ENCODE assay signal across 18 cellular contexts in genomic region chr14:35594616-35595015, GRCh38.
DNase-seq lines count a peak whose midpoint lies in the region; ATAC-seq, FAIRE-seq and TF ChIP-seq lines count a peak whose summit lies in the region.
"Had no signal": no experiment of that assay in that cellular context is flagged by ENCODE, and none has a peak within 500 bp of the region (broad histone marks: within the 10 kb centered on the region; RNA-seq: fewer than 3 reads in every experiment).

No MANE protein-coding gene starts in this region.

- no peak overlapping the region for H2BK20ac ChIP-seq in IMR-90 (ENCODE audit: low read depth, low read length)

- no peak for TF ChIP-seq CTCF in IMR-90 (conservative IDR thresholded peaks at IDR 0.05; ENCODE audit: low read depth, low read length)
- TF ChIP-seq CTCF in astrocyte (IDR thresholded peaks at IDR 0.05; ENCODE audit: insufficient read depth, low read depth, low read length): no peak

- no peak for ATAC-seq in IMR-90 (ENCODE audit: low read depth)
- no peak for ATAC-seq in HG03378 (IDR thresholded peaks at IDR 0.05; ENCODE audit: unreplicated experiment)

- H2AK5ac ChIP-seq in IMR-90 (ENCODE audit: low read depth, low read length): no peak overlapping the region

- no peaks in the 10 kb centered on the region for H3K9me3 ChIP-seq in IMR-90 (ENCODE audit: control insufficient read depth, insufficient read depth, low read length)
- H3K9me3 ChIP-seq in astrocyte (ENCODE audit: insufficient read depth, low read depth, low read length): no peaks in the 10 kb centered on the region
- H3K9me3 ChIP-seq in HAP-1: no peaks in the 10 kb centered on the region
- H3K9me3 ChIP-seq: BE2C had no signal

- 0 out of 4 replicates have a peak, but pooled peaks cover 0 to 2% of the 10 kb centered on the region in 2 experiments for H3K79me1 ChIP-seq in IMR-90 (ENCODE audit: low read depth in 1 of 2, low read length in 2 of 2)

- H3K4me2 ChIP-seq in IMR-90 (ENCODE audit: low read depth, low read length): no peak overlapping the region
- H3K4me2 ChIP-seq in astrocyte (ENCODE audit: low read length): no peak overlapping the region

- H3K4me3 Mint-ChIP-seq in astrocyte (ENCODE audit: unreplicated experiment): no peak overlapping the region
- H3K4me3 Mint-ChIP-seq: CD4-positive, CD25-positive, alpha-beta regulatory T cell; CD8-positive, alpha-beta memory T cell; H9; IgD-negative memory B cell had no signal

- H3K9ac ChIP-seq in IMR-90 (ENCODE audit: low read depth, low read length): no peak overlapping the region
- no peak overlapping the region for H3K9ac ChIP-seq in astrocyte (ENCODE audit: low read length)

- no peaks in the 10 kb centered on the region for H3K27me3 Mint-ChIP-seq in astrocyte (ENCODE audit: low read depth, unreplicated experiment)
- H3K27me3 Mint-ChIP-seq: CD4-positive, CD25-positive, alpha-beta regulatory T cell; CD8-positive, alpha-beta memory T cell; IgD-negative memory B cell had no signal

- H3K23ac ChIP-seq in IMR-90 (ENCODE audit: low read depth, low read length): no peak overlapping the region

- CTCF ChIA-PET in IMR-90 (lab: Yijun Ruan, JAX): no interaction called here

- H3K4me3 ChIP-seq in IMR-90 (ENCODE audit: insufficient read depth, low read depth, low read length): no peak overlapping the region
- no peak overlapping the region for H3K4me3 ChIP-seq in astrocyte (ENCODE audit: insufficient read depth, low read depth, low read length)
- H3K4me3 ChIP-seq in HAP-1: no peak overlapping the region

- H4K20me1 ChIP-seq in IMR-90 (ENCODE audit: insufficient read depth, low read length) (no peaks in the 10 kb centered on the region), astrocyte (ENCODE audit: insufficient read depth, low read length) (no peaks in the 10 kb centered on the region)

- peak; percentile 25 for DNase-seq in IMR-90
- DNase-seq in astrocyte (ENCODE audit: low read depth): peak; percentile 46
- DNase-seq in dermis blood vessel endothelial cell: peak; percentile 40
- peak; percentile 57 for DNase-seq in iris pigment epithelial cell (ENCODE audit: low read depth)
- DNase-seq in HAP-1 (ENCODE audit: low spot score in 2 of 2): no peak
- no peak for DNase-seq in activated T-cell treated with anti-CD3 and anti-CD28 coated beads, Interleukin-2, amount 50 U/mL, for 1 hour
- DNase-seq: BE2C; C1 segment of cervical spinal cord; CD4-positive, CD25-positive, alpha-beta regulatory T cell; CD8-positive, alpha-beta memory T cell; COR-L47; H9 had no signal

- no peak overlapping the region for H2BK5ac ChIP-seq in IMR-90 (ENCODE audit: low read depth, low read length, poor library complexity, severe bottlenecking)

- H3K14ac ChIP-seq in IMR-90 (replicated peaks; ENCODE audit: low read depth, low read length): no peak overlapping the region

- H3K56ac ChIP-seq in IMR-90 (ENCODE audit: extremely low read depth, insufficient read depth, low read length): no peak overlapping the region

- peaks cover 8% of the 10 kb centered on the region for H3K36me3 Mint-ChIP-seq in astrocyte (ENCODE audit: low read depth, unreplicated experiment)

- no peaks in the 10 kb centered on the region for H3K4me1 Mint-ChIP-seq in astrocyte (ENCODE audit: low read depth, unreplicated experiment)
- H3K4me1 Mint-ChIP-seq: H9 had no signal

- dilution Hi-C loops in IMR-90 (cut with HindIII; ENCODE audit: low sequenced_read_pairs, unreplicated experiment): no loop called here

- H4K8ac ChIP-seq in IMR-90 (ENCODE audit: low read depth in 2 of 2, low read length in 2 of 2): no peak overlapping the region

- TF ChIP-seq POLR2A in IMR-90 (IDR thresholded peaks at IDR 0.05; ENCODE audit: low read depth, low read length): no peak

- H2AFZ ChIP-seq in IMR-90 (replicated peaks; ENCODE audit: low read length, poor library complexity): no peak overlapping the region
- H2AFZ ChIP-seq in astrocyte (ENCODE audit: low read depth, low read length): no peak overlapping the region

- H3K4ac ChIP-seq in IMR-90 (ENCODE audit: low read depth, low read length): no peak overlapping the region

- H2BK120ac ChIP-seq in IMR-90 (ENCODE audit: low read depth, low read length): no peak overlapping the region

- no peaks in the 10 kb centered on the region for H3K79me2 ChIP-seq in astrocyte (ENCODE audit: insufficient read depth, low read length)

- no peak overlapping the region for H2AK9ac ChIP-seq in IMR-90 (replicated peaks; ENCODE audit: low read depth, low read length, poor library complexity)

- no peaks in the 10 kb centered on the region for H3K9me3 Mint-ChIP-seq in astrocyte (ENCODE audit: unreplicated experiment)
- H3K9me3 Mint-ChIP-seq: CD8-positive, alpha-beta memory T cell; H9 had no signal

- H3K27ac Mint-ChIP-seq in astrocyte (ENCODE audit: unreplicated experiment): no peak overlapping the region
- H3K27ac Mint-ChIP-seq: CD4-positive, CD25-positive, alpha-beta regulatory T cell; CD8-positive, alpha-beta memory T cell; H9; IgD-negative memory B cell had no signal

- no peak overlapping the region for H2BK15ac ChIP-seq in IMR-90 (ENCODE audit: low read depth, low read length)

- H3K27ac ChIP-seq in IMR-90 (ENCODE audit: insufficient read depth, low read length): no peak overlapping the region
- H3K27ac ChIP-seq in astrocyte (ENCODE audit: low read depth, low read length): no peak overlapping the region
- H3K27ac ChIP-seq: HL-60 had no signal

- H3K27me3 ChIP-seq in IMR-90 (ENCODE audit: control insufficient read depth, insufficient read depth, low read length) (no peaks in the 10 kb centered on the region), astrocyte (ENCODE audit: insufficient read depth, low read length) (no peaks in the 10 kb centered on the region), HAP-1 (ENCODE audit: low read depth) (no peaks in the 10 kb centered on the region)
- H3K27me3 ChIP-seq: BE2C had no signal

- TF ChIP-seq RAD21 in IMR-90 (IDR thresholded peaks at IDR 0.05; ENCODE audit: low read length): no peak

- no TSS peak for BruUV-seq in IMR-90 (replicated peaks; lab: Mats Ljungman, UMichigan)

- H3K18ac ChIP-seq in IMR-90 (ENCODE audit: low read depth, low read length): no peak overlapping the region

- no CpG with 5 or more reads among the region's 2 CpGs for WGBS in IMR-90 (ENCODE audit: extremely low coverage in 2 of 2, insufficient read length in 1 of 2), 2 experiments

- no peak for FAIRE-seq in astrocyte (lab: Jason Lieb, UNC)
- FAIRE-seq: G401.6, GM12891, GM19239 had no signal

- intact Hi-C loops in IMR-90 (cut with micrococcal nuclease): no loop called here

- H4K91ac ChIP-seq in IMR-90 (ENCODE audit: insufficient read depth, low read depth, low read length): no peak overlapping the region

- H3K36me3 ChIP-seq in IMR-90 (ENCODE audit: control insufficient read depth, insufficient read depth, low read length): no peaks in the 10 kb centered on the region
- H3K36me3 ChIP-seq in astrocyte (ENCODE audit: insufficient read depth, low read length): no peaks in the 10 kb centered on the region
- H3K36me3 ChIP-seq in HAP-1 (replicated peaks): no peaks in the 10 kb centered on the region

- H3K9me1 ChIP-seq in IMR-90 (ENCODE audit: insufficient read depth, low read length): peaks cover 4% of the 10 kb centered on the region; the same call in 1 of the 2 replicates

- in situ Hi-C loops in IMR-90 (cut with MboI; ENCODE audit: low sequenced_read_pairs): no loop called here
- in situ Hi-C loops in HAP-1 (cut with MboI; ENCODE audit: low sequenced_read_pairs): no loop called here

- H3K4me1 ChIP-seq in IMR-90 (ENCODE audit: control insufficient read depth, insufficient read depth, low read length): no peaks in the 10 kb centered on the region
- H3K4me1 ChIP-seq in astrocyte (ENCODE audit: insufficient read depth, low read length): no peaks in the 10 kb centered on the region
- H3K4me1 ChIP-seq in HAP-1: no peaks in the 10 kb centered on the region
- H3K4me1 ChIP-seq: BE2C had no signal

- POLR2A ChIA-PET in IMR-90 (lab: Charles Lee; ENCODE audit: unreplicated experiment): no interaction called here

- no peak overlapping the region for H4K5ac ChIP-seq in IMR-90 (ENCODE audit: low read depth, low read length)

TF ChIP-seq in IMR-90, 13 proteins besides CTCF, POLR2A, EP300 and RAD21:
- TF ChIP-seq SMC3 (IDR thresholded peaks at IDR 0.05; ENCODE audit: low read depth, low read length): no peak
- no peak for TF ChIP-seq CHD1 (IDR thresholded peaks at IDR 0.05; ENCODE audit: low read depth, low read length)
- no peak for TF ChIP-seq BHLHE40 (IDR thresholded peaks at IDR 0.05; ENCODE audit: low read depth, low read length)
- no peak for TF ChIP-seq CEBPB (IDR thresholded peaks at IDR 0.05; ENCODE audit: low read depth, low read length)
- no peak for TF ChIP-seq MAZ (IDR thresholded peaks at IDR 0.05; ENCODE audit: borderline replicate concordance, low read depth, low read length)
- TF ChIP-seq USF2 (IDR thresholded peaks at IDR 0.05; ENCODE audit: low read depth, low read length): no peak
- no peak for TF ChIP-seq RCOR1 (IDR thresholded peaks at IDR 0.05; ENCODE audit: insufficient replicate concordance, low read length)
- TF ChIP-seq MXI1 (IDR thresholded peaks at IDR 0.05; ENCODE audit: borderline replicate concordance, low read depth, low read length): no peak
- TF ChIP-seq ELK1 (IDR thresholded peaks at IDR 0.05; ENCODE audit: borderline replicate concordance, low read depth, low read length): no peak
- TF ChIP-seq NFE2L2 (IDR thresholded peaks at IDR 0.05; ENCODE audit: low read depth, low read length): no peak
- TF ChIP-seq RFX5 (IDR thresholded peaks at IDR 0.05; ENCODE audit: low read depth, low read length): no peak
- TF ChIP-seq MAFK (IDR thresholded peaks at IDR 0.05; ENCODE audit: low read depth, low read length): no peak

Comparison
In these comparisons a context has a peak if more than half of its experiments do, and no peak if none do; other contexts are left out.
1. DNase-seq: peak in IMR-90 (single experiment), astrocyte (single experiment), dermis blood vessel endothelial cell (single experiment) and iris pigment epithelial cell (single experiment); none in HAP-1 (0 of 2) and activated T-cell treated with anti-CD3 and anti-CD28 coated beads, Interleukin-2, amount 50 U/mL, for 1 hour (single experiment).